In genomic region chr3:63927623-63928280, GRCh38 we compare ENCODE assay signal across 14 cellular contexts. TPM values are rescaled to one million over a fixed set of nuclear protein-coding genes. Genes with fewer than 3 reads are reported as not detected.
A peak's percentile ranks its signal among the peaks of the same experiment; 100 is the strongest.
DNase-seq lines count a peak whose midpoint lies in the region; ATAC-seq, FAIRE-seq and TF ChIP-seq lines count a peak whose summit lies in the region.
"Had no signal": no experiment of that assay in that cellular context is flagged by ENCODE, and none has a peak within 500 bp of the region (broad histone marks: within the 10 kb centered on the region; RNA-seq: fewer than 3 reads in every experiment).

No MANE protein-coding gene starts in this region.

- no peak for TF ChIP-seq POLR2A in GM12891 (IDR thresholded peaks at IDR 0.05; ENCODE audit: low read depth, low read length)
- TF ChIP-seq POLR2A in erythroblast (IDR thresholded peaks at IDR 0.05; ENCODE audit: low read length) = no peak

- ATAC-seq in GM21423 (IDR thresholded peaks at IDR 0.05; ENCODE audit: unreplicated experiment) (peak; percentile 75), HG03378 (IDR thresholded peaks at IDR 0.05; ENCODE audit: unreplicated experiment) (peak; percentile 85)

- TF ChIP-seq CTCF in GM10266 (IDR thresholded peaks at IDR 0.05; ENCODE audit: control insufficient read depth, insufficient read depth, low read depth, missing control alignments) = no peak

- DNase-seq in GM12891 (ENCODE audit: insufficient read length, low spot score) (no peak), erythroblast (lab: John Stamatoyannopoulos, UW) (peak; percentile 31 to 48), HPDE6-E6E7 (ENCODE audit: extremely low spot score) (no peak), GM10266 (ENCODE audit: extremely low spot score) (no peak), T-helper 1 cell (no peak), cardiac septum (ENCODE audit: low spot score) (no peak)
- DNase-seq: NCI-H2171; stimulated activated CD4-positive, alpha-beta T cell treated with anti-CD3 and anti-CD28 coated beads, Interleukin-4, amount 100 ng/mL, for 4 hours had no signal

- FAIRE-seq in GM12891 (lab: Jason Lieb, UNC) = peak; percentile 76
- FAIRE-seq: H1, TTC549 had no signal

- intact Hi-C loops in cardiac septum (cut with DNase I) = no loop called here

TF ChIP-seq in GM12891, 5 proteins besides CTCF, POLR2A, EP300 and RAD21:
- TF ChIP-seq SPI1 (IDR thresholded peaks at IDR 0.05; ENCODE audit: low read depth, low read length) (peak; percentile 94), POLR2AphosphoS5 (IDR thresholded peaks at IDR 0.05; ENCODE audit: low read depth, low read length) (no peak)

RNA-seq across cellular contexts. Expression of gene SCAANT1, which starts 15.6 kb away (rescaled TPM):
- not detected for polyA plus RNA-seq in GM12891 (2012; ENCODE audit: low read depth, missing spikeins)
- not detected for total RNA-seq in cardiac septum
- total RNA-seq: fibroblast of villous mesenchyme, H1 had no signal
- polyA plus RNA-seq: adipose tissue, H1 had no signal

Comparison
In these comparisons a context has a peak if more than half of its experiments do, and no peak if none do; other contexts are left out.
1. DNase-seq: peak in erythroblast (2 of 2); none in GM12891 (single experiment), HPDE6-E6E7 (single experiment), GM10266 (single experiment), T-helper 1 cell (0 of 5) and cardiac septum (single experiment).